ENCODE assay signal across 16 cellular contexts in the genomic region with DNA sequence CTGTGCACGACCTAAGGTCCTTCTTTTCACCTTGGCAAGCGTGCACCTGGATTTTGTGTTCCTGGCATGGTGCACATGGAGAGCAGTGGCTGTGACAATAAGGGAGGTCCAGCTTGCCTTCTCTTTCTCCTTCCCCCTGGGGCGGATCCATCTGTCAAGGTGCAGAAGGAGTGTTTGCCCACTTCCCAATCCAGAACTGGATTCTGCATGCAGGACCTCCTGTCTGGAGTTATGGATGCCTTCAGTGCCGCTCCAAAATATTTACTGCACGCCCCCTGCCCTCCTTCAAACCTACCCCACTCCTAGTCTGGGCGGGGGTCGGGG.
"Had no signal": no experiment of that assay in that cellular context is flagged by ENCODE, and none has a peak within 500 bp of the region (broad histone marks: within the 10 kb centered on the region; RNA-seq: fewer than 3 reads in every experiment).

No MANE protein-coding gene starts in this region.

- H3K27ac Mint-ChIP-seq: activated CD8-positive, alpha-beta T cell treated with anti-CD3 and anti-CD28 coated beads for 36 hours; activated naive CD4-positive, alpha-beta T cell treated with anti-CD3 and anti-CD28 coated beads for 36 hours; activated T-cell treated with anti-CD3 and anti-CD28 coated beads, Interleukin-2, amount 50 U/mL, for 24 hours; natural killer cell; stimulated activated naive B cell treated with anti-CD40 and anti-IgM and Interleukin-4, amounts not matched to agents 10 μg/mL and 1 μg/mL and 100 μg/mL, for 72 hours had no signal

- H3K9me3 ChIP-seq: body of pancreas, spleen, thoracic aorta, upper lobe of right lung had no signal

- H3K4me3 Mint-ChIP-seq: activated B cell treated with CpG ODN at 0.5 μM for 24 hours; activated CD8-positive, alpha-beta T cell treated with anti-CD3 and anti-CD28 coated beads for 36 hours; activated naive CD4-positive, alpha-beta T cell treated with anti-CD3 and anti-CD28 coated beads for 36 hours; activated T-cell treated with anti-CD3 and anti-CD28 coated beads, Interleukin-2, amount 50 U/mL, for 24 hours; central memory CD8-positive, alpha-beta T cell; natural killer cell; stimulated activated naive B cell treated with anti-CD40 and anti-IgM and Interleukin-4, amounts not matched to agents 10 μg/mL and 1 μg/mL and 100 μg/mL, for 72 hours had no signal

- H3K27ac ChIP-seq: body of pancreas, spleen, upper lobe of right lung had no signal

- H3K9me3 Mint-ChIP-seq: activated B cell treated with CpG ODN at 0.5 μM for 24 hours; activated CD8-positive, alpha-beta T cell treated with anti-CD3 and anti-CD28 coated beads for 36 hours; activated naive CD4-positive, alpha-beta T cell treated with anti-CD3 and anti-CD28 coated beads for 36 hours; activated T-cell treated with anti-CD3 and anti-CD28 coated beads, Interleukin-2, amount 50 U/mL, for 24 hours; central memory CD8-positive, alpha-beta T cell; natural killer cell; stimulated activated naive B cell treated with anti-CD40 and anti-IgM and Interleukin-4, amounts not matched to agents 10 μg/mL and 1 μg/mL and 100 μg/mL, for 72 hours had no signal

- ATAC-seq: activated CD8-positive, alpha-beta T cell treated with anti-CD3 and anti-CD28 coated beads for 36 hours; body of pancreas; natural killer cell; stimulated activated naive B cell treated with anti-CD40 and anti-IgM and Interleukin-4, amounts not matched to agents 10 μg/mL and 1 μg/mL and 100 μg/mL, for 72 hours had no signal

- H3K4me1 Mint-ChIP-seq: central memory CD8-positive, alpha-beta T cell had no signal

- H3K4me3 ChIP-seq: body of pancreas, lung, spleen, thoracic aorta, upper lobe of right lung had no signal

- H3K36me3 Mint-ChIP-seq: natural killer cell had no signal

- H3K27me3 ChIP-seq: body of pancreas, spleen, upper lobe of right lung had no signal

- H3K4me1 ChIP-seq: body of pancreas, upper lobe of right lung had no signal

- FAIRE-seq: islet of Langerhans had no signal

- H3K36me3 ChIP-seq: spleen, thoracic aorta, upper lobe of right lung had no signal

- DNase-seq: activated B cell treated with CpG ODN at 0.5 μM for 24 hours; activated CD4-positive, alpha-beta T cell treated with anti-CD3 and anti-CD28 coated beads for 48 hours; activated CD8-positive, alpha-beta T cell treated with anti-CD3 and anti-CD28 coated beads for 36 hours; activated naive CD4-positive, alpha-beta T cell treated with anti-CD3 and anti-CD28 coated beads for 36 hours; activated T-cell treated with anti-CD3 and anti-CD28 coated beads, Interleukin-2, amount 50 U/mL, for 24 hours; body of pancreas; effector CD4-positive, alpha-beta T cell; natural killer cell; spleen; stimulated activated CD4-positive, alpha-beta T cell treated with anti-CD3 and anti-CD28 coated beads, Interleukin-4, amount 100 ng/mL, for 4 hours; stimulated activated naive B cell treated with anti-CD40 and anti-IgM and Interleukin-4, amounts not matched to agents 10 μg/mL and 1 μg/mL and 100 μg/mL, for 72 hours; upper lobe of right lung had no signal

- H3K27me3 Mint-ChIP-seq: activated B cell treated with CpG ODN at 0.5 μM for 24 hours; activated CD8-positive, alpha-beta T cell treated with anti-CD3 and anti-CD28 coated beads for 36 hours; activated T-cell treated with anti-CD3 and anti-CD28 coated beads, Interleukin-2, amount 50 U/mL, for 24 hours; stimulated activated naive B cell treated with anti-CD40 and anti-IgM and Interleukin-4, amounts not matched to agents 10 μg/mL and 1 μg/mL and 100 μg/mL, for 72 hours had no signal
